Comparison of ENCODE assay signal across 10 cellular contexts in the genomic region with DNA sequence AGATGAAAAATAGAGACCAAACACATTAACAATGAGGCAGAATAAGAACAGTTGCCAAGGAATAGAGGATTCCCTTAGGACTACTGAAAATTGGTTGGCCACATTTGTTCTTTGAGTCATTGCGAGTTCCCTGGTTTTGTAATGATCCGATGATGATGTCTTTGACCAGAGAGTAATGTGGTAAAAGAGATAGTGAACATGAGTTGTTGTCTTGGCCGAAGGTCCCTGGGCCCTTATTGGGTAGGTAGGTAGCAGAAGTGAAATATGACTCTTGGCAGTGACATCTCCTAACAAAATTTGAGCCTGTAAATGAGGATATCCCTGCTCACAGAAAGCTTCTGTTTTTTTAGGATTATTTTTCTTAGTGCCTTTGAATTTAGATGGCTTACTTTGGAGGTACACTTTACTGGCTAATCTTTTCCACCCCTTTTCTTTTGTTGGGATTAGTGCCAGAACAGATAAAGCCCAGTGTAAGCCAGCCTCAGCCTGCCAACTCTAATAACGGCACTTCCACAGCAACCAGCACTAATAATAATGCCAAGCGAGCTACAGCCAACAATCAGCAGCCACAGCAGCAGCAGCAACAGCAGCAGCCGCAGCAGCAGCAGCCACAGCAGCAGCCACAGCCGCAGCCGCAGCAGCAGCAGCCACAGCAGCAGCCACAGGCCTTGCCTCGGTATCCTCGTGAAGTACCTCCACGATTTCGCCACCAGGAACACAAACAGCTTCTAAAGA. TPM values are rescaled to one million over a fixed set of nuclear protein-coding genes. Genes with fewer than 3 reads are reported as not detected.
DNase-seq lines count a peak whose midpoint lies in the region; ATAC-seq and TF ChIP-seq lines count a peak whose summit lies in the region.
"Had no signal": no experiment of that assay in that cellular context is flagged by ENCODE, and none has a peak within 500 bp of the region (broad histone marks: within the 10 kb centered on the region; RNA-seq: fewer than 3 reads in every experiment).

No MANE protein-coding gene starts in this region.

- WGBS in psoas muscle, 3 donors, result 37 to 52% (median 44%) methylated on average over 12 of the region's 12 CpGs

- in situ Hi-C loops in GM13977 (cut with MboI; ENCODE audit: low pct_unique_long_range_greater_than_20kb, low sequenced_read_pairs, unreplicated experiment), result no loop called here

- H3K4me1 ChIP-seq in ascending aorta, result peaks cover 13 to 39% of the 10 kb centered on the region in 2 donors
- peaks cover 41% of the 10 kb centered on the region for H3K4me1 ChIP-seq in psoas muscle

- intact Hi-C loops in ascending aorta (cut with DNase I), result loop anchor here (5.0 kb wide), 2 partner anchors 34 to 74 kb away; no protein-coding TSS in a partner anchor
- intact Hi-C loops in psoas muscle (cut with DNase I), result loop anchor here in 1 of 2 donors (5.0 kb wide), 1 partner anchor 44 kb away; no protein-coding TSS in a partner anchor

- DNase-seq in GM04503 (ENCODE audit: low read depth), result peak; percentile 21
- DNase-seq in ascending aorta (ENCODE audit: low spot score in 2 of 2), result no peak
- peak; percentile 40 for DNase-seq in globus pallidus (ENCODE audit: low spot score)
- DNase-seq in psoas muscle, result peak; percentile 30 to 65
- no peak for DNase-seq in DMS 273 (lab: John Stamatoyannopoulos, UW; ENCODE audit: unreplicated experiment)
- no peak for DNase-seq in mucosa of gallbladder (ENCODE audit: low spot score)
- DNase-seq in GM13977 (ENCODE audit: low spot score), result no peak
- DNase-seq: MV-4-11; stimulated activated CD4-positive, alpha-beta T cell treated with anti-CD3 and anti-CD28 coated beads, Interleukin-4, amount 100 ng/mL, for 1 hour had no signal

- TF ChIP-seq CTCF in ascending aorta (IDR thresholded peaks at IDR 0.05) (no peak), psoas muscle (IDR thresholded peaks at IDR 0.05) (no peak), GM13977 (IDR thresholded peaks at IDR 0.05; ENCODE audit: extremely low read depth, insufficient read depth, missing control alignments) (no peak)

- H3K27me3 ChIP-seq in ascending aorta (no peaks in the 10 kb centered on the region), psoas muscle (ENCODE audit: insufficient read depth in 3 of 3, low read length in 2 of 3) (no peaks in the 10 kb centered on the region)

- peak; percentile 90 to 92 (median 90) for ATAC-seq in psoas muscle
- no peak for ATAC-seq in GM18909 (IDR thresholded peaks at IDR 0.05; ENCODE audit: poor library complexity, unreplicated experiment)

- H3K4me3 ChIP-seq in ascending aorta (peak overlapping the region in 1 of 2 donors; percentile 25), psoas muscle (no peak overlapping the region)

- H3K36me3 ChIP-seq in ascending aorta, result peaks cover 33 to 42% of the 10 kb centered on the region in 2 donors
- H3K36me3 ChIP-seq in psoas muscle (ENCODE audit: insufficient read depth in 1 of 2, low read depth in 1 of 2), result peaks cover 8 to 57% of the 10 kb centered on the region in 2 donors

- H3K27ac ChIP-seq in ascending aorta (peak overlapping the region; percentile 64 to 73), psoas muscle (peak overlapping the region; percentile 70)

- H3K9me3 ChIP-seq in ascending aorta, result no peaks in the 10 kb centered on the region
- H3K9me3 ChIP-seq in psoas muscle, result no peaks in the 10 kb centered on the region

RNA-seq across cellular contexts. Expression of a gene that starts 47.2 kb away (rescaled TPM):
- total RNA-seq in ascending aorta (36.7 TPM), psoas muscle (10 to 100 TPM; 14.5 to 30.1 (median 24.6) TPM), mucosa of gallbladder (46.1 TPM)
- polyA plus RNA-seq in psoas muscle, result 10 to 100 TPM in 2 of 3 donors, 1 to 10 TPM in 1; 6.4 to 20.9 (median 12.2) TPM

Comparison
In these comparisons a context has a peak if more than half of its experiments do, and no peak if none do; other contexts are left out.
1. DNase-seq: peak in GM04503 (single experiment), globus pallidus (single experiment) and psoas muscle (2 of 2); none in ascending aorta (0 of 2), DMS 273 (single experiment), mucosa of gallbladder (single experiment) and GM13977 (single experiment).